In the genomic region with DNA sequence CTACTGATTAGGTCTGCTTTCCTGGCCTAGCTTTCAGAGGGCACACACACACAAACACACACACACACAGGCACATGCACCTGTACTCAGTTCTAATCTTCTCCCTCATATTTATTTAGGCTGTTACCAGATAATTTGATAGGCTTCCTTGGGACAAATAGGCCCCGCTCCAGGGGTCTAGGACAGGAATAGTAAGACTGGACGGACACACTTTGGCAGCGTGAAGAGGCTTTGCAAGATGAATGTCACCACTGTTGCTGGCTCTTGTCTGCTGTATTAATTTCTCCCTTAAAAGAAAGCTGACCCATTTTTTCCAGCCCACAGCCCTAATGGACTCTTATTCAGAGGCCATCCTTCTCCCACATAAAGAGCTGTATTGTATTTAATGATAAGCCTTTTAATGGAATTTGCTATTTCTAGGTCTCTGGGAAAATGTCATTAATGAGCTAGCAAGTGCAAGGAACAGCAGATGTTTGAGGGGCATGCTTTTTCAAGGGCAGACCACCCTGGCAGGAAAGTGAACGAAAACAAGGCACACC, we compare ENCODE assay signal across 26 cellular contexts. TPM values are rescaled to one million over a fixed set of nuclear protein-coding genes. Genes with fewer than 3 reads are reported as not detected.
"Had no signal": no experiment of that assay in that cellular context is flagged by ENCODE, and none has a peak within 500 bp of the region (broad histone marks: within the 10 kb centered on the region; RNA-seq: fewer than 3 reads in every experiment).

No MANE protein-coding gene starts in this region.

- H3K36me3 ChIP-seq: esophagus muscularis mucosa, neutrophil, sigmoid colon, thyroid gland, upper lobe of left lung, vagina had no signal

- H3K4me1 ChIP-seq: esophagus muscularis mucosa, foreskin keratinocyte, sigmoid colon, thyroid gland, upper lobe of left lung, vagina had no signal

- H3K27ac ChIP-seq: esophagus muscularis mucosa, foreskin keratinocyte, neutrophil, sigmoid colon, thyroid gland, upper lobe of left lung, vagina had no signal

- H3K27me3 ChIP-seq: esophagus muscularis mucosa, neutrophil, sigmoid colon, thyroid gland, upper lobe of left lung, vagina had no signal

- H3K4me3 ChIP-seq: esophagus muscularis mucosa, sigmoid colon, smooth muscle cell, thyroid gland, upper lobe of left lung, vagina had no signal

- ATAC-seq: activated CD8-positive, alpha-beta T cell treated with anti-CD3 and anti-CD28 coated beads, Interleukin-2, amount 10 ng/mL, durations not matched to agents 7 days and 5 days; left ventricle myocardium superior; stimulated activated memory B cell treated with anti-CD40 and anti-IgM and Interleukin-4, amounts not matched to agents 10 μg/mL and 1 μg/mL and 100 μg/mL, for 72 hours; stimulated activated naive CD8-positive, alpha-beta T cell treated with anti-CD3 and anti-CD28 coated beads, Interleukin-15, amount 100 ng/mL, for 72 hours had no signal

- H3K9me3 ChIP-seq: neutrophil, thyroid gland, vagina had no signal

- DNase-seq: activated B cell treated with CpG ODN at 0.5 μM for 24 hours; activated CD8-positive, alpha-beta T cell treated with anti-CD3 and anti-CD28 coated beads, Interleukin-2, amount 10 ng/mL, durations not matched to agents 7 days and 5 days; activated effector memory CD4-positive, alpha-beta T cell treated with Interleukin-2 at 50 U/mL for 16 hours; activated naive CD4-positive, alpha-beta T cell treated with Interleukin-2 at 50 U/mL for 16 hours; activated T-cell treated with anti-CD3 and anti-CD28 coated beads for 4 hours; anterior cingulate cortex; endodermal cell; left ventricle myocardium superior; sigmoid colon; stimulated activated CD4-positive, alpha-beta T cell treated with anti-CD3 and anti-CD28 coated beads, Interleukin-1b, Interleukin-23, amount 100 ng/mL, for 48 hours; stimulated activated CD4-positive, alpha-beta T cell treated with anti-CD3 and anti-CD28 coated beads, Interleukin-4, amount 100 ng/mL, for 4 hours; stimulated activated CD8-positive, alpha-beta memory T cell treated with anti-CD3 and anti-CD28 coated beads, Interleukin-4, amount 100 ng/mL, for 48 hours; stimulated activated naive CD8-positive, alpha-beta T cell treated with anti-CD3 and anti-CD28 coated beads, Interleukin-15, amount 100 ng/mL, for 72 hours; substantia nigra; thyroid gland had no signal

RNA-seq across cellular contexts. Expression of gene FAM184B, which starts 18.0 kb away (rescaled TPM):
- total RNA-seq: bronchial epithelial cell, esophagus muscularis mucosa, foreskin keratinocyte, left ventricle myocardium superior, lung microvascular endothelial cell, mucosa of gallbladder, osteocyte, sigmoid colon, smooth muscle cell, thyroid gland, vagina had no signal
- polyA plus RNA-seq: smooth muscle cell had no signal
